16 cellular contexts compared by ENCODE assay signal in the genomic region with DNA sequence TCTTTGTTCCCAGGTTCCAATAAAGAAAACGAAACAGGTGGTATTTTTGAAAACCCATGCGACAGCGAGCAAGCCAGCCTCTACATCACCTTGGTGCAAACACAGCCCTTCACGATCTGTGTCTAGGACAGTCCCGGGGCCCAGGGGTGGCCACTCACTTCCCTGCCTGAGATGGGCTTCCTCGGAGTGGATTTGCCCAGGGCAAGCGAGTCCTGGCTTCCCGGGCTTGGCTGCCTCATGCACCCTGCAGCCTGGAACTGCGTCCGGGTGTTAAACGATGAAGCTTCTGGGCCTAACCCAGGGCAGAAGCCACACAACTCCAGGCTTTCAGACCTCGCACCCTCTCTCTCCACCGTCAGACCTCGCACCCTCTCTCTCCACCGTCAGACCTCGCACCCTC.
"Had no signal": no experiment of that assay in that cellular context is flagged by ENCODE, and none has a peak within 500 bp of the region (broad histone marks: within the 10 kb centered on the region; RNA-seq: fewer than 3 reads in every experiment).

No MANE protein-coding gene starts in this region.

- H3K4me3 ChIP-seq: suprapubic skin had no signal

- H3K27ac ChIP-seq: suprapubic skin had no signal

- H3K36me3 ChIP-seq: suprapubic skin had no signal

- FAIRE-seq: bronchial epithelial cell, frontal cortex, small intestine had no signal

- H3K4me1 ChIP-seq: suprapubic skin had no signal

- H3K27me3 ChIP-seq: suprapubic skin had no signal

- H3K9me3 ChIP-seq: suprapubic skin had no signal

- ATAC-seq: activated naive CD8-positive, alpha-beta T cell treated with anti-CD3 and anti-CD28 coated beads, Interleukin-2, amount 50 U/mL, for 24 hours; naive thymus-derived CD8-positive, alpha-beta T cell; stimulated activated naive CD8-positive, alpha-beta T cell treated with anti-CD3 and anti-CD28 coated beads, Interleukin-15, amount 100 ng/mL, for 72 hours had no signal

- DNase-seq: activated naive CD4-positive, alpha-beta T cell treated with anti-CD3 and anti-CD28 coated beads for 36 hours; activated naive CD8-positive, alpha-beta T cell treated with anti-CD3 and anti-CD28 coated beads, Interleukin-2, amount 50 U/mL, for 24 hours; activated T-cell treated with anti-CD3 and anti-CD28 coated beads for 4 hours; cerebellar nuclear complex; effector CD4-positive, alpha-beta T cell; mesendoderm; naive thymus-derived CD8-positive, alpha-beta T cell; occipital lobe; small intestine; stimulated activated CD4-positive, alpha-beta T cell treated with anti-CD3 and anti-CD28 coated beads, Interleukin-4, amount 100 ng/mL, for 1 hour; stimulated activated naive CD8-positive, alpha-beta T cell treated with anti-CD3 and anti-CD28 coated beads, Interleukin-15, amount 100 ng/mL, for 72 hours; T1000; trophoblast cell had no signal
